13 cellular contexts compared by ENCODE assay signal in the genomic region with DNA sequence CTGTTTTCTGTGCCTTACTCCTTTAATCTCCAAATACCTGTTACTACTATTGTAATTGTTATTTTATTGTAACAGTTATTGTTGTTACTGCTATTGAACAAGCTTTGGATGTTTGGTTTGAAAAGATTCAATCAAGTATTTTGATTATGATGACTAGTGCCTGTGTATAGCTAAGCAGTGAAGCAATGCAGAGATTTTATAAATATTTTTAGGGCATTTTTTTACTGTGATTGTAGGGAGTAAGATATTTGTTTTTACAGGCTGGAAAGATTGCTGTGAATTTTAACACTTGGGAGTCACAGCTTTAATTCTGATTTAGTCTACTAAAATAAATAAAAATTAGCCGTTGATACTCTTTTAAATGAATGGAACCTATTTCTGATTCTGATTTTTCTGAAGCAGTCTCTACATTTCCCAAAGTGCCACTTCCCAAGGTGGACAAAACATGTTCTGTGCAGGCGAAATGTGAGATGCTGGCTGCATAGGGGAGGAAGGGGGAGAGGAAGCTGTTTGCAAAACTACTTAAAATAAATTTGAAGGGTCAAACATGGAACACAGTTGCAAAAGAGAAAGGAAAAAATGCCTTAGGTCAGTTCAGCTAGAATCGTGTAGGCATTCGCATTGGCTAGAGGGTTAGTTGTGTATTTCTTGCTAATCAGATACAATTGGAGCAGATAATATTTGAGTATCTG. TPM values are rescaled to one million over a fixed set of nuclear protein-coding genes. Genes with fewer than 3 reads are reported as not detected.
DNase-seq lines count a peak whose midpoint lies in the region; ATAC-seq, FAIRE-seq and TF ChIP-seq lines count a peak whose summit lies in the region.
"Had no signal": no experiment of that assay in that cellular context is flagged by ENCODE, and none has a peak within 500 bp of the region (broad histone marks: within the 10 kb centered on the region; RNA-seq: fewer than 3 reads in every experiment).

No MANE protein-coding gene starts in this region.

- WGBS in HepG2 (ENCODE audit: low lambda C conversion rate) = 45% methylated on average over 4 of the region's 4 CpGs
- 26 to 34% methylated on average over 4 of the region's 4 CpGs for WGBS in tibial nerve, 2 donors
- whole genome bisulfite sequencing in body of pancreas, 2 donors = 66 to 70% methylated on average over 4 of the region's 4 CpGs

- H4K20me1 ChIP-seq in HepG2 (ENCODE audit: insufficient read depth, low read length) = no peaks in the 10 kb centered on the region

- POLR2A ChIA-PET in HepG2 (lab: Yijun Ruan, JAX) = interaction anchor here (1.3 kb wide), 1 partner anchor 26 kb away, joined by 3 read pairs; no protein-coding TSS in a partner anchor

- peaks cover 50% of the 10 kb centered on the region for H3K79me2 ChIP-seq in HepG2 (ENCODE audit: insufficient read depth, low read length)

- CTCF ChIA-PET in HepG2 (lab: Yijun Ruan, JAX; ENCODE audit: low intra/inter-chr PET ratio, low total read pairs) = no interaction called here

- no peaks in the 10 kb centered on the region for H3K9me3 ChIP-seq in ascending aorta
- H3K9me3 ChIP-seq in HepG2 (ENCODE audit: low read length) = no peaks in the 10 kb centered on the region
- no peaks in the 10 kb centered on the region for H3K9me3 ChIP-seq in tibial nerve
- H3K9me3 ChIP-seq in body of pancreas = no peaks in the 10 kb centered on the region
- H3K9me3 ChIP-seq: breast epithelium, Peyer's patch had no signal

- intact Hi-C loops in ascending aorta (cut with DNase I) = no loop called here
- intact Hi-C loops in HepG2 (cut with micrococcal nuclease; ENCODE audit: unreplicated experiment) = no loop called here
- intact Hi-C loops in body of pancreas (cut with DNase I) = no loop called here

- H3K4me3 ChIP-seq in ascending aorta (peak overlapping the region; percentile 8 to 30), HepG2 (replicated peaks in 1 of 3; ENCODE audit: insufficient read depth in 1 of 3, low read depth in 2 of 3, low read length in 3 of 3) (no peak overlapping the region), tibial nerve (peak overlapping the region in 2 of 4 donors; percentile 13 to 33), body of pancreas (no peak overlapping the region)
- H3K4me3 ChIP-seq: breast epithelium, Peyer's patch had no signal

- TF ChIP-seq EP300 in HepG2 (IDR thresholded peaks at IDR 0.05; ENCODE audit: low read depth in 2 of 2, low read length in 2 of 2) (no peak), HepG2 (CRISPR knock-in tag; IDR thresholded peaks at IDR 0.05; ENCODE audit: borderline replicate concordance) (no peak), tibial nerve (IDR thresholded peaks at IDR 0.05) (no peak)

- in situ Hi-C loops in HepG2 (cut with HindIII; ENCODE audit: extremely low pct_ligation_motif_present, low pct_unique_long_range_greater_than_20kb) = loop anchor here (10.0 kb wide), 1 partner anchor 146 kb away; no protein-coding TSS in a partner anchor

- FAIRE-seq in HepG2 (lab: Jason Lieb, UNC) = no peak

- DNase-seq in SKM-1 treated with dmso at 0.1 percent for 144 hours (lab: John Stamatoyannopoulos, UW; ENCODE audit: unreplicated experiment) (peak; percentile 15), SKM-1 (lab: John Stamatoyannopoulos, UW; ENCODE audit: unreplicated experiment) (no peak), ascending aorta (ENCODE audit: low spot score in 2 of 2) (no peak), HepG2 (ENCODE audit: low spot score) (peak; percentile 23), tibial nerve (ENCODE audit: low spot score in 2 of 2) (no peak), GM03348 (ENCODE audit: low spot score) (no peak), iPS-NIHi7 (ENCODE audit: extremely low spot score) (no peak), body of pancreas (no peak)
- DNase-seq: activated naive CD4-positive, alpha-beta T cell; GOT3; NCI-H226; Peyer's patch had no signal

- H3K4me1 ChIP-seq in ascending aorta (peaks cover 3 to 5% of the 10 kb centered on the region in 2 donors), HepG2 (ENCODE audit: insufficient read depth, low read length) (peaks cover 44% of the 10 kb centered on the region), tibial nerve (peaks cover 0 to 59% (median 24%) of the 10 kb centered on the region in 4 donors), body of pancreas (no peaks in the 10 kb centered on the region)
- H3K4me1 ChIP-seq: Peyer's patch had no signal

- H3K9ac ChIP-seq in HepG2 (ENCODE audit: insufficient read depth, low read depth, low read length) = no peak overlapping the region

- H3K4me2 ChIP-seq in HepG2 (ENCODE audit: low read depth, low read length) = peak overlapping the region; percentile 50

- no peak for TF ChIP-seq POLR2A in HepG2 (IDR thresholded peaks at IDR 0.05; ENCODE audit: insufficient read depth in 1 of 2, low read depth in 2 of 2, low read length in 2 of 2)
- no peak for TF ChIP-seq POLR2A in tibial nerve (IDR thresholded peaks at IDR 0.05)
- TF ChIP-seq POLR2A in body of pancreas (IDR thresholded peaks at IDR 0.05) = no peak

- TF ChIP-seq RAD21 in HepG2 (CRISPR knock-in tag; IDR thresholded peaks at IDR 0.05) = no peak

- TF ChIP-seq CTCF in ascending aorta (IDR thresholded peaks at IDR 0.05) (no peak), HepG2 (CRISPR knock-in tag; IDR thresholded peaks at IDR 0.05) (no peak), tibial nerve (IDR thresholded peaks at IDR 0.05) (no peak), body of pancreas (IDR thresholded peaks at IDR 0.05) (no peak)

- no peaks in the 10 kb centered on the region for H3K27me3 ChIP-seq in ascending aorta
- no peaks in the 10 kb centered on the region for H3K27me3 ChIP-seq in HepG2 (ENCODE audit: control insufficient read depth in 1 of 2, insufficient read depth in 2 of 2, low read length in 2 of 2)
- no peaks in the 10 kb centered on the region for H3K27me3 ChIP-seq in tibial nerve
- H3K27me3 ChIP-seq in body of pancreas = no peaks in the 10 kb centered on the region
- H3K27me3 ChIP-seq: breast epithelium, Peyer's patch had no signal

- H3K36me3 ChIP-seq in ascending aorta (no peaks in the 10 kb centered on the region), HepG2 (replicated peaks in 1 of 2; ENCODE audit: control insufficient read depth in 1 of 2, insufficient read depth in 2 of 2, low read length in 2 of 2) (0 out of 5 replicates have a peak, but pooled peaks cover 0 to 3% of the 10 kb centered on the region in 2 experiments), tibial nerve (no peaks in the 10 kb centered on the region), body of pancreas (replicated peaks in 1 of 2; ENCODE audit: insufficient read depth in 1 of 2, low read depth in 2 of 2) (no peaks in the 10 kb centered on the region)
- H3K36me3 ChIP-seq: breast epithelium, Peyer's patch had no signal

- no peak overlapping the region for H2AFZ ChIP-seq in HepG2 (ENCODE audit: low read length)

- BruUV-seq in HepG2 (replicated peaks; lab: Mats Ljungman, UMichigan) = no TSS peak

- ATAC-seq in HepG2 (peak; percentile 56), body of pancreas (no peak)

- H3K27ac ChIP-seq in ascending aorta (no peak overlapping the region), HepG2 (ENCODE audit: extremely low read length, insufficient read depth, low read length) (peak overlapping the region; percentile 28), tibial nerve (peak overlapping the region in 3 of 4 donors; percentile 23 to 74 (median 64)), body of pancreas (no peak overlapping the region)
- H3K27ac ChIP-seq: breast epithelium, Peyer's patch had no signal

RNA-seq across cellular contexts. Expression of a gene that starts 25.6 kb away (rescaled TPM):
- total RNA-seq in ascending aorta = 16.2 TPM
- 6.4 and 7.9 TPM in 2 replicates for total RNA-seq in HepG2 (2016; rRNA removed; fragmentation: Illumina TruSeq; extraction: Trizol)
- total RNA-seq in HepG2 (2016; cell fraction: cytosol; rRNA removed; fragmentation: Illumina TruSeq; extraction: Trizol; ENCODE audit: low read depth) = 5.1 and 5.6 TPM in 2 replicates
- 5.8 and 6.7 TPM in 2 replicates for total RNA-seq in HepG2 (2016; cell fraction: insoluble cytoplasmic fraction; rRNA removed; fragmentation: Illumina TruSeq; extraction: Trizol)
- total RNA-seq in HepG2 (2016; cell fraction: membrane; rRNA removed; fragmentation: Illumina TruSeq; extraction: Trizol) = 5.6 and 6.3 TPM in 2 replicates
- 7.1 and 7.7 TPM in 2 replicates for total RNA-seq in HepG2 (2016; cell fraction: nucleus; rRNA removed; fragmentation: Illumina TruSeq; extraction: Trizol)
- 24.2 and 27.4 TPM in 2 replicates for polyA plus RNA-seq in HepG2 (2011; rRNA removed)
- 13.2 and 18.2 TPM in 2 replicates for polyA plus RNA-seq in HepG2 (2011; cell fraction: cytosol; rRNA removed)
- 26.2 and 26.5 TPM in 2 replicates for polyA plus RNA-seq in HepG2 (2011; cell fraction: nucleus; rRNA removed)
- 17.5 and 20.3 TPM in 2 replicates for polyA plus RNA-seq in HepG2 (2012)
- polyA plus RNA-seq in HepG2 (2016; cell fraction: cytosol; fragmentation: Illumina TruSeq; extraction: Trizol; ENCODE audit: low read depth) = 8.0 and 8.6 TPM in 2 replicates
- 17.4 and 20.8 TPM in 2 replicates for polyA plus RNA-seq in HepG2 (2016; cell fraction: insoluble cytoplasmic fraction; fragmentation: Illumina TruSeq; extraction: Trizol; ENCODE audit: low read depth)
- 10.3 and 10.7 TPM in 2 replicates for polyA plus RNA-seq in HepG2 (2016; cell fraction: membrane; fragmentation: Illumina TruSeq; extraction: Trizol; ENCODE audit: low read depth)
- 13.2 and 13.4 TPM in 2 replicates for polyA plus RNA-seq in HepG2 (2016; cell fraction: nucleus; fragmentation: Illumina TruSeq; extraction: Trizol; ENCODE audit: insufficient read depth, low read depth)
- polyA minus RNA-seq in HepG2 (2011; rRNA and poly(A)+ RNA removed; ENCODE audit: low replicate concordance) = 28.2 and 50.1 TPM in 2 replicates
- 15.1 and 16.0 TPM in 2 replicates for polyA minus RNA-seq in HepG2 (2011; cell fraction: cytosol; rRNA and poly(A)+ RNA removed)
- 31.0 and 36.3 TPM in 2 replicates for polyA minus RNA-seq in HepG2 (2011; cell fraction: nucleus; rRNA and poly(A)+ RNA removed)
- 10 to 100 TPM; 25.1 to 43.5 (median 29.5) TPM for total RNA-seq in tibial nerve
- 10 to 100 TPM in 1 of 2 donors, 1 to 10 TPM in 1; 8.6 to 33.0 TPM for total RNA-seq in body of pancreas

RNA-seq across cellular contexts. Expression of a gene that starts 55.3 kb away (rescaled TPM):
- 10.3 TPM for total RNA-seq in ascending aorta
- total RNA-seq in HepG2 (2016; rRNA removed; fragmentation: Illumina TruSeq; extraction: Trizol) = 86.3 and 120 TPM in 2 replicates
- 21.3 and 22.5 TPM in 2 replicates for total RNA-seq in HepG2 (2016; cell fraction: cytosol; rRNA removed; fragmentation: Illumina TruSeq; extraction: Trizol; ENCODE audit: low read depth)
- 90.7 and 130 TPM in 2 replicates for total RNA-seq in HepG2 (2016; cell fraction: insoluble cytoplasmic fraction; rRNA removed; fragmentation: Illumina TruSeq; extraction: Trizol)
- 28.2 and 30.2 TPM in 2 replicates for total RNA-seq in HepG2 (2016; cell fraction: membrane; rRNA removed; fragmentation: Illumina TruSeq; extraction: Trizol)
- 36.7 and 39.2 TPM in 2 replicates for total RNA-seq in HepG2 (2016; cell fraction: nucleus; rRNA removed; fragmentation: Illumina TruSeq; extraction: Trizol)
- polyA plus RNA-seq in HepG2 (2011; rRNA removed) = 29.7 and 32.7 TPM in 2 replicates
- polyA plus RNA-seq in HepG2 (2011; cell fraction: cytosol; rRNA removed) = 38.1 and 39.4 TPM in 2 replicates
- polyA plus RNA-seq in HepG2 (2011; cell fraction: nucleus; rRNA removed) = 13.5 and 14.5 TPM in 2 replicates
- polyA plus RNA-seq in HepG2 (2012) = 33.6 and 40.3 TPM in 2 replicates
- 11.3 and 12.3 TPM in 2 replicates for polyA plus RNA-seq in HepG2 (2016; cell fraction: cytosol; fragmentation: Illumina TruSeq; extraction: Trizol; ENCODE audit: low read depth)
- 101 and 104 TPM in 2 replicates for polyA plus RNA-seq in HepG2 (2016; cell fraction: insoluble cytoplasmic fraction; fragmentation: Illumina TruSeq; extraction: Trizol; ENCODE audit: low read depth)
- 16.7 and 17.6 TPM in 2 replicates for polyA plus RNA-seq in HepG2 (2016; cell fraction: membrane; fragmentation: Illumina TruSeq; extraction: Trizol; ENCODE audit: low read depth)
- 38.5 and 40.8 TPM in 2 replicates for polyA plus RNA-seq in HepG2 (2016; cell fraction: nucleus; fragmentation: Illumina TruSeq; extraction: Trizol; ENCODE audit: insufficient read depth, low read depth)
- polyA minus RNA-seq in HepG2 (2011; rRNA and poly(A)+ RNA removed; ENCODE audit: low replicate concordance) = 48.8 and 126 TPM in 2 replicates
- polyA minus RNA-seq in HepG2 (2011; cell fraction: cytosol; rRNA and poly(A)+ RNA removed) = 20.6 and 22.9 TPM in 2 replicates
- polyA minus RNA-seq in HepG2 (2011; cell fraction: nucleus; rRNA and poly(A)+ RNA removed) = 24.2 and 25.6 TPM in 2 replicates
- total RNA-seq in tibial nerve = 10 to 100 TPM; 29.7 to 41.7 (median 34.1) TPM
- total RNA-seq in body of pancreas = 10 to 100 TPM in 1 of 2 donors, 1 to 10 TPM in 1; 7.5 to 22.1 TPM

Comparison
In these comparisons a context has a peak if more than half of its experiments do, and no peak if none do; other contexts are left out.
1. DNase-seq: peak in SKM-1 treated with dmso at 0.1 percent for 144 hours (single experiment) and HepG2 (single experiment); none in SKM-1 (single experiment), ascending aorta (0 of 2), tibial nerve (0 of 2), GM03348 (single experiment), iPS-NIHi7 (single experiment) and body of pancreas (0 of 4).
2. H3K27ac ChIP-seq: peak in HepG2 (single experiment) and tibial nerve (3 of 4); none in ascending aorta (0 of 2) and body of pancreas (0 of 4).
3. H3K4me3 ChIP-seq: peak in ascending aorta (2 of 2); none in HepG2 (0 of 3) and body of pancreas (0 of 2).